Comparison of ENCODE assay signal across 11 cellular contexts in genomic region chr9:93578844-93579243, GRCh38. TPM values are rescaled to one million over a fixed set of nuclear protein-coding genes. Genes with fewer than 3 reads are reported as not detected.
A peak's percentile ranks its signal among the peaks of the same experiment; 100 is the strongest.
DNase-seq lines count a peak whose midpoint lies in the region; ATAC-seq and TF ChIP-seq lines count a peak whose summit lies in the region.
"Had no signal": no experiment of that assay in that cellular context is flagged by ENCODE, and none has a peak within 500 bp of the region (broad histone marks: within the 10 kb centered on the region; RNA-seq: fewer than 3 reads in every experiment).

No MANE protein-coding gene starts in this region.

- no peak for TF ChIP-seq EP300 in esophagus muscularis mucosa (IDR thresholded peaks at IDR 0.05)

- TF ChIP-seq CTCF in Loucy (conservative IDR thresholded peaks at IDR 0.05; ENCODE audit: low read length) (no peak), esophagus muscularis mucosa (IDR thresholded peaks at IDR 0.05) (no peak), prostate gland (IDR thresholded peaks at IDR 0.05) (no peak)

- CTCF ChIA-PET in CD4-positive, alpha-beta memory T cell (lab: Charles Lee; ENCODE audit: partially characterized antibody) = interaction anchor here (1.1 kb wide), 1 partner anchor 13 kb away, joined by 6 read pairs; no protein-coding TSS in a partner anchor

- peaks cover 45% of the 10 kb centered on the region for H3K4me1 ChIP-seq in CD4-positive, alpha-beta memory T cell (ENCODE audit: insufficient read depth, low read length)
- H3K4me1 ChIP-seq in Loucy (ENCODE audit: insufficient read depth, low read length, poor library complexity, severe bottlenecking) (peaks cover 57% of the 10 kb centered on the region), esophagus muscularis mucosa (peaks cover 63 to 77% (median 70%) of the 10 kb centered on the region in 4 donors), prostate gland (replicated peaks) (peaks cover 37% of the 10 kb centered on the region)

- peaks cover 82% of the 10 kb centered on the region for H3K79me2 ChIP-seq in Loucy (ENCODE audit: insufficient read depth, low read length)

- intact Hi-C loops in CD4-positive, alpha-beta memory T cell (cut with micrococcal nuclease) = no loop called here
- intact Hi-C loops in esophagus muscularis mucosa (cut with DNase I) (loop anchor here (10.0 kb wide), 1 partner anchor 414 kb away; no protein-coding TSS in a partner anchor), prostate gland (cut with DNase I) (no loop called here)

- H3K4me2 ChIP-seq in Loucy (ENCODE audit: low read depth, low read length, poor library complexity, severe bottlenecking) = peak overlapping the region; percentile 90

- no peaks in the 10 kb centered on the region for H3K9me3 Mint-ChIP-seq in CD4-positive, alpha-beta memory T cell

- H3K9me2 ChIP-seq in Loucy (replicated peaks; ENCODE audit: low read depth, low read length) = no peaks in the 10 kb centered on the region

- peaks cover 41% of the 10 kb centered on the region for H4K20me1 ChIP-seq in Loucy (ENCODE audit: insufficient read depth, low read length, poor library complexity, severe bottlenecking)

- H3F3A ChIP-seq in Loucy (ENCODE audit: low read depth) = no peaks in the 10 kb centered on the region

- peak overlapping the region; percentile 86 for H3K9ac ChIP-seq in Loucy (ENCODE audit: low read depth, low read length, poor library complexity, severe bottlenecking)

- H3K36me3 ChIP-seq in CD4-positive, alpha-beta memory T cell (ENCODE audit: insufficient read depth, low read length) = no peaks in the 10 kb centered on the region
- H3K36me3 ChIP-seq in Loucy (ENCODE audit: insufficient read depth, low read length) (no peaks in the 10 kb centered on the region), esophagus muscularis mucosa (no peaks in the 10 kb centered on the region), prostate gland (no peaks in the 10 kb centered on the region)
- H3K36me3 ChIP-seq: SJSA1 had no signal

- H3K36me3 Mint-ChIP-seq in CD4-positive, alpha-beta memory T cell = peaks cover 6 to 10% of the 10 kb centered on the region in 2 donors

- 75% methylated on average over 4 of the region's 5 CpGs for WGBS in esophagus muscularis mucosa
- 73% methylated on average over 5 of the region's 5 CpGs for WGBS in prostate gland

- no peak for DNase-seq in CD4-positive, alpha-beta memory T cell
- DNase-seq in esophagus muscularis mucosa (ENCODE audit: extremely low spot score) (no peak), prostate gland (ENCODE audit: low spot score) (no peak), NCI-H1105 (lab: John Stamatoyannopoulos, UW) (no peak)
- no peak for DNase-seq in activated naive CD4-positive, alpha-beta T cell treated with anti-CD3 and anti-CD28 coated beads, Interleukin-2, amount 50 U/mL, for 16 hours
- DNase-seq: amniotic stem cell, mucosa of descending colon, NCI-H146 had no signal

- H3K4me1 Mint-ChIP-seq in CD4-positive, alpha-beta memory T cell = peaks cover 33 to 82% (median 60%) of the 10 kb centered on the region in 4 donors

- H3K27ac Mint-ChIP-seq in CD4-positive, alpha-beta memory T cell = peak overlapping the region; percentile 19 to 94 (median 82)

- no peak overlapping the region for H2AFZ ChIP-seq in Loucy (ENCODE audit: low read length)

- H3K4me3 Mint-ChIP-seq in CD4-positive, alpha-beta memory T cell = peak overlapping the region in 7 of 8 donors; percentile 39 to 89 (median 87)

- H3K4me3 ChIP-seq in CD4-positive, alpha-beta memory T cell (ENCODE audit: low read length in 2 of 2) = no peak overlapping the region
- H3K4me3 ChIP-seq in Loucy (ENCODE audit: low read length, poor library complexity, severe bottlenecking) = peak overlapping the region; percentile 87
- peak overlapping the region in 1 of 4 donors; percentile 95 for H3K4me3 ChIP-seq in esophagus muscularis mucosa
- no peak overlapping the region for H3K4me3 ChIP-seq in prostate gland
- H3K4me3 ChIP-seq: mucosa of descending colon, SJSA1 had no signal

- H3K27me3 ChIP-seq in CD4-positive, alpha-beta memory T cell (ENCODE audit: insufficient read depth, low read length) = no peaks in the 10 kb centered on the region
- H3K27me3 ChIP-seq in Loucy (ENCODE audit: insufficient read depth, low read length, poor library complexity, severe bottlenecking) (no peaks in the 10 kb centered on the region), esophagus muscularis mucosa (no peaks in the 10 kb centered on the region), prostate gland (replicated peaks; ENCODE audit: insufficient read depth) (no peaks in the 10 kb centered on the region)
- H3K27me3 ChIP-seq: SJSA1 had no signal

- no peak for ATAC-seq in HG03097 (IDR thresholded peaks at IDR 0.05; ENCODE audit: low FRiP score, unreplicated experiment)
- ATAC-seq: mucosa of descending colon had no signal

- no peaks in the 10 kb centered on the region for H3K9me3 ChIP-seq in CD4-positive, alpha-beta memory T cell (ENCODE audit: control insufficient read depth in 1 of 2, low read length in 2 of 2)
- H3K9me3 ChIP-seq in Loucy (ENCODE audit: insufficient read depth, low read depth, low read length) = no peaks in the 10 kb centered on the region
- H3K9me3 ChIP-seq in esophagus muscularis mucosa = no peaks in the 10 kb centered on the region
- H3K9me3 ChIP-seq in prostate gland = no peaks in the 10 kb centered on the region
- H3K9me3 ChIP-seq: mucosa of descending colon, SJSA1 had no signal

- no peak overlapping the region for H3K27ac ChIP-seq in CD4-positive, alpha-beta memory T cell (ENCODE audit: low read depth, low read length)
- H3K27ac ChIP-seq in esophagus muscularis mucosa (replicated peaks in 1 of 4) = peak overlapping the region; percentile 92 to 97 (median 94)
- peak overlapping the region; percentile 90 to 95 for H3K27ac ChIP-seq in prostate gland
- H3K27ac ChIP-seq: SJSA1 had no signal

- TF ChIP-seq POLR2A in esophagus muscularis mucosa (IDR thresholded peaks at IDR 0.05; ENCODE audit: low read depth) (no peak), prostate gland (IDR thresholded peaks at IDR 0.05) (no peak)

- H3K27me3 Mint-ChIP-seq in CD4-positive, alpha-beta memory T cell = no peaks in the 10 kb centered on the region

- POLR2A ChIA-PET in CD4-positive, alpha-beta memory T cell (lab: Charles Lee; ENCODE audit: partially characterized antibody) = interaction anchor here (0.5 to 1.4 kb wide), 3 partner anchors 13 to 1314 kb away, joined by 3 to 9 read pairs (median 4); no protein-coding TSS in a partner anchor

RNA-seq across cellular contexts. Expression of gene PHF2, which starts 2.5 kb away (rescaled TPM):
- total RNA-seq in CD4-positive, alpha-beta memory T cell = 10 to 100 TPM; 39.2 to 41.2 TPM
- polyA plus RNA-seq in CD4-positive, alpha-beta memory T cell = 1 to 10 TPM in 1 of 2 donors, under 1 TPM in 1; 0.48 to 2.8 TPM
- 10 to 100 TPM; 35.7 to 53.5 (median 43.2) TPM for total RNA-seq in esophagus muscularis mucosa
- 10 to 100 TPM; 32.4 to 32.9 TPM for total RNA-seq in prostate gland
